16 cellular contexts compared by ENCODE assay signal in the genomic region with DNA sequence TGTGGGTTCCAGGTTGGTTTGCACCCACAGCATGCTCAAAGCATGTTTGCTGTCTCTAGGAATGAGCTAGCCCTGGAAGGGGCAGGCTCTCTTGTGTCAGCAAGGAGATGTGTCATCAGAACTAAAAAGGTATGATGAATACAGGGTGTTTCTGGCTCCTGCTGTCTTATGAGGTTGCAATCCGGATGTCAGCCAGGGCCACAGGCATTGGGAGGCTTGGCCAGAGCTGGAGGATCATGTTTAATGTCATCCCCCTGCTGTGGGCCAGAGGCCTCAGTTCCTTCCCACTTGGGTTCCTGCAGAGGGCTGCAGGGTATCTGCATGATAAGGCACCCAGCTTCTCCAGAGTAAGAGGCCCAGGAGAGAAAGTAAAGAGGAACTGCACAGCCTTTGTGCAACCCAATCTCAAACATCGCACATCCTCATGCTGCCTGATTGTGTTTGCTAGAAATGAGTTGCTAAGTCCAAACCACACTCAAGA.
DNase-seq lines count a peak whose midpoint lies in the region; ATAC-seq, FAIRE-seq and TF ChIP-seq lines count a peak whose summit lies in the region.
"Had no signal": no experiment of that assay in that cellular context is flagged by ENCODE, and none has a peak within 500 bp of the region (broad histone marks: within the 10 kb centered on the region; RNA-seq: fewer than 3 reads in every experiment).

No MANE protein-coding gene starts in this region.

- no TSS peak for BruUV-seq in OCI-LY7 (replicated peaks; lab: Mats Ljungman, UMichigan)

- no peak for DNase-seq in activated T-cell treated with anti-CD3 and anti-CD28 coated beads, Interleukin-2, amount 50 U/mL, for 72 hours
- no peak for DNase-seq in activated T-cell treated with anti-CD3 and anti-CD28 coated beads, Interleukin-2, amount 50 U/mL, for 1 hour
- DNase-seq in RKO (ENCODE audit: low spot score) (peak; percentile 16), epithelial cell of esophagus (ENCODE audit: low read depth) (peak; percentile 93), urothelium cell line (ENCODE audit: low spot score) (peak; percentile 23), posterior vena cava (ENCODE audit: low spot score) (no peak), OCI-LY7 (ENCODE audit: low spot score) (no peak)
- DNase-seq: 8988T, caudate nucleus, left ventricle myocardium inferior, NCI-H1417 treated with DMSO at 0.1 percent for 48 hours, WERI-Rb-1 had no signal

- no peaks in the 10 kb centered on the region for H4K20me1 ChIP-seq in OCI-LY7 (ENCODE audit: insufficient read depth, low read length)

- ATAC-seq in activated T-cell treated with anti-CD3 and anti-CD28 coated beads, Interleukin-2, amount 50 U/mL, for 72 hours (replicated peaks in 1 of 2), result peak; percentile 31 to 69
- ATAC-seq in HG03135 (IDR thresholded peaks at IDR 0.05; ENCODE audit: unreplicated experiment), result no peak

- no peak for FAIRE-seq in urothelium cell line (lab: Jason Lieb, UNC)
- FAIRE-seq: G401.6, H1 had no signal

- no peaks in the 10 kb centered on the region for H3K36me3 Mint-ChIP-seq in activated T-cell treated with anti-CD3 and anti-CD28 coated beads, Interleukin-2, amount 50 U/mL, for 72 hours (ENCODE audit: insufficient read depth in 2 of 2)

- no peak overlapping the region for H3K4me3 Mint-ChIP-seq in activated T-cell treated with anti-CD3 and anti-CD28 coated beads, Interleukin-2, amount 50 U/mL, for 72 hours

- H3K27ac Mint-ChIP-seq in activated T-cell treated with anti-CD3 and anti-CD28 coated beads, Interleukin-2, amount 50 U/mL, for 72 hours, result no peak overlapping the region

- H3K9me3 ChIP-seq in OCI-LY7 (ENCODE audit: low read length), result no peaks in the 10 kb centered on the region
- H3K9me3 ChIP-seq: left ventricle myocardium inferior had no signal

- no peaks in the 10 kb centered on the region for H3K9me2 ChIP-seq in OCI-LY7 (ENCODE audit: insufficient read depth, low read length)

- POLR2A ChIA-PET in OCI-LY7 (lab: Charles Lee), result no interaction called here

- H2AFZ ChIP-seq in OCI-LY7 (ENCODE audit: low read length), result no peak overlapping the region
- H2AFZ ChIP-seq: parathyroid adenoma had no signal

- H3K4me3 ChIP-seq in epithelial cell of esophagus (ENCODE audit: low read length) (no peak overlapping the region), OCI-LY7 (ENCODE audit: low read depth, low read length, poor library complexity, severe bottlenecking) (no peak overlapping the region)
- H3K4me3 ChIP-seq: left ventricle myocardium inferior had no signal

- H3K27ac ChIP-seq in OCI-LY7 (ENCODE audit: low read depth, low read length, poor library complexity, severe bottlenecking), result no peak overlapping the region
- H3K27ac ChIP-seq: left ventricle myocardium inferior, parathyroid adenoma, WERI-Rb-1 had no signal

- intact Hi-C loops in posterior vena cava (cut with DNase I), result loop anchor here in 1 of 2 donors (5.0 to 10.0 kb wide), 2 partner anchors 331 to 969 kb away; no protein-coding TSS in a partner anchor
- intact Hi-C loops in OCI-LY7 (cut with micrococcal nuclease; ENCODE audit: unreplicated experiment), result no loop called here

- peaks cover 3% of the 10 kb centered on the region for H3K4me1 Mint-ChIP-seq in activated T-cell treated with anti-CD3 and anti-CD28 coated beads, Interleukin-2, amount 50 U/mL, for 72 hours (ENCODE audit: low read depth)

- H3K36me3 ChIP-seq in OCI-LY7 (ENCODE audit: insufficient read depth, low read length), result no peaks in the 10 kb centered on the region
- H3K36me3 ChIP-seq: left ventricle myocardium inferior, WERI-Rb-1 had no signal

- H3K27me3 Mint-ChIP-seq in activated T-cell treated with anti-CD3 and anti-CD28 coated beads, Interleukin-2, amount 50 U/mL, for 72 hours (ENCODE audit: low read depth), result peaks cover 26% of the 10 kb centered on the region

- no peak overlapping the region for H3K4me2 ChIP-seq in OCI-LY7 (ENCODE audit: low read length)

- TF ChIP-seq CTCF in epithelial cell of esophagus (IDR thresholded peaks at IDR 0.05; ENCODE audit: insufficient read depth, low read depth, low read length, missing control alignments) (no peak), OCI-LY7 (conservative IDR thresholded peaks at IDR 0.05; ENCODE audit: low read length) (no peak)

- CTCF ChIA-PET in OCI-LY7 (lab: Charles Lee; ENCODE audit: unreplicated experiment), result no interaction called here

- no peaks in the 10 kb centered on the region for H3K4me1 ChIP-seq in OCI-LY7 (ENCODE audit: insufficient read depth, low read length, poor library complexity, severe bottlenecking)
- H3K4me1 ChIP-seq: parathyroid adenoma had no signal

- H3K79me2 ChIP-seq in OCI-LY7 (ENCODE audit: insufficient read depth, low read depth, low read length), result no peaks in the 10 kb centered on the region
- H3K79me2 ChIP-seq: parathyroid adenoma had no signal

- H3K9me3 Mint-ChIP-seq in activated T-cell treated with anti-CD3 and anti-CD28 coated beads, Interleukin-2, amount 50 U/mL, for 72 hours, result no peaks in the 10 kb centered on the region

Comparison
In these comparisons a context has a peak if more than half of its experiments do, and no peak if none do; other contexts are left out.
1. DNase-seq: peak in RKO (single experiment), epithelial cell of esophagus (single experiment) and urothelium cell line (single experiment); none in activated T-cell treated with anti-CD3 and anti-CD28 coated beads, Interleukin-2, amount 50 U/mL, for 72 hours (0 of 2), activated T-cell treated with anti-CD3 and anti-CD28 coated beads, Interleukin-2, amount 50 U/mL, for 1 hour (single experiment), posterior vena cava (single experiment) and OCI-LY7 (single experiment).